12 cellular contexts compared by ENCODE assay signal in the genomic region with DNA sequence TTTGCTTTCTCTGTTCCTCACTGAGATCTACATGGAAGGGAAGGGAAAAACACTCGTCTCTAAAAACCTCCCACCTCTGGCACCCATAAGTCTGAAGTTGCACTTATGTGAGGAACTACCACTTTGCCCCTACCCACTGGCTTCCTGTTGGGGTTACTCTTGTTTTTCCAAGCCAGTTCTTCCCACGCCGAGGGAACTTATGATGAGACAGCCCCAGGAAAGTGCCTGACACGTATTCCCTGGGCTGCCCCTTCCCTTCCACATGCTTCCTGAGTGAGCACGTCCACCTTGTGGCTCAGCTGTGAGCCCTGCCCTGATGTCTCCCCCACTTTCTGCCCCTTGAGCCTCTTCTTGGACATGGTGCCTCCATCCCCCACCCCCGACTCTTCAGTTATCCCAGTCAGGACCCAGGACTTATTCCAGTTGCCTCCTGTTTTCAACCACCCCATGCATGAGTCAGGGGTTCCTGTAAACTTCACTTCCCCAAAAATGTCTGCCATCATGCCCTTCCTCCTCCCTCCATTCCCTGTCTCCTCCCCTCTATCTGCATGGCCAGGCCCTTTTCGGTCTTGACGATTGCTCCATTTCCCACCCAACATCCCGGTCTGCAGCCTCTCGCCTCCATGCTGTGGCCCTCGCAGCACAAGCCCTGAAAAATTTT. TPM values are rescaled to one million over a fixed set of nuclear protein-coding genes. Genes with fewer than 3 reads are reported as not detected.
DNase-seq lines count a peak whose midpoint lies in the region; TF ChIP-seq lines count a peak whose summit lies in the region.
"Had no signal": no experiment of that assay in that cellular context is flagged by ENCODE, and none has a peak within 500 bp of the region (broad histone marks: within the 10 kb centered on the region; RNA-seq: fewer than 3 reads in every experiment).

No MANE protein-coding gene starts in this region.

- TF ChIP-seq CTCF in transverse colon (IDR thresholded peaks at IDR 0.05) (no peak), GM10266 (IDR thresholded peaks at IDR 0.05; ENCODE audit: control insufficient read depth, insufficient read depth, low read depth, missing control alignments) (no peak)

- peaks cover 42% of the 10 kb centered on the region for H3K4me1 Mint-ChIP-seq in activated naive CD4-positive, alpha-beta T cell treated with anti-CD3 and anti-CD28 coated beads, Interleukin-2, amount 50 U/mL, for 24 hours

- H3K27ac Mint-ChIP-seq in activated naive CD4-positive, alpha-beta T cell treated with anti-CD3 and anti-CD28 coated beads, Interleukin-2, amount 50 U/mL, for 24 hours: no peak overlapping the region
- H3K27ac Mint-ChIP-seq: WTC11 had no signal

- in situ Hi-C loops in transverse colon (cut with MboI; ENCODE audit: low pct_ligation_motif_present in 1 of 4, low pct_unique_long_range_greater_than_20kb in 1 of 4, low sequenced_read_pairs in 3 of 4): no loop called here

- H3K4me3 Mint-ChIP-seq in activated naive CD4-positive, alpha-beta T cell treated with anti-CD3 and anti-CD28 coated beads, Interleukin-2, amount 50 U/mL, for 24 hours: peak overlapping the region; percentile 28
- H3K4me3 Mint-ChIP-seq: WTC11 had no signal

- H3K9me3 Mint-ChIP-seq in activated naive CD4-positive, alpha-beta T cell treated with anti-CD3 and anti-CD28 coated beads, Interleukin-2, amount 50 U/mL, for 24 hours: no peaks in the 10 kb centered on the region
- H3K9me3 Mint-ChIP-seq: WTC11 had no signal

- TF ChIP-seq EP300 in transverse colon (IDR thresholded peaks at IDR 0.05; ENCODE audit: low read depth): no peak

- H3K36me3 Mint-ChIP-seq in activated naive CD4-positive, alpha-beta T cell treated with anti-CD3 and anti-CD28 coated beads, Interleukin-2, amount 50 U/mL, for 24 hours: no peaks in the 10 kb centered on the region
- H3K36me3 Mint-ChIP-seq: WTC11 had no signal

- H3K27me3 Mint-ChIP-seq in activated naive CD4-positive, alpha-beta T cell treated with anti-CD3 and anti-CD28 coated beads, Interleukin-2, amount 50 U/mL, for 24 hours: no peaks in the 10 kb centered on the region

- no peaks in the 10 kb centered on the region for H3K9me3 ChIP-seq in mesodermal cell (ENCODE audit: control insufficient read depth, low read length)
- no peaks in the 10 kb centered on the region for H3K9me3 ChIP-seq in transverse colon

- intact Hi-C loops in transverse colon (cut with DNase I; ENCODE audit: low total_unique reads): no loop called here

- no peak for TF ChIP-seq POLR2A in transverse colon (IDR thresholded peaks at IDR 0.05)

- H3K4me1 ChIP-seq in mesodermal cell (ENCODE audit: control insufficient read depth, insufficient read depth, low read length, poor library complexity, severe bottlenecking) (no peaks in the 10 kb centered on the region), transverse colon (no peaks in the 10 kb centered on the region)

- H3K27ac ChIP-seq in adipose tissue (ENCODE audit: low read depth, low read length) (peak overlapping the region; percentile 58), mesodermal cell (ENCODE audit: low read depth, low read length, severe bottlenecking) (peak overlapping the region; percentile 45), transverse colon (peak overlapping the region; percentile 41 to 63 (median 52))

- H3K36me3 ChIP-seq in mesodermal cell (ENCODE audit: control insufficient read depth, insufficient read depth, low read length): no peaks in the 10 kb centered on the region
- no peaks in the 10 kb centered on the region for H3K36me3 ChIP-seq in transverse colon

- peaks cover 10% of the 10 kb centered on the region for H3K27me3 ChIP-seq in transverse colon

- H3K4me3 ChIP-seq in mesodermal cell (ENCODE audit: extremely low read depth, insufficient read depth, low read length, poor library complexity, severe bottlenecking) (no peak overlapping the region), transverse colon (no peak overlapping the region)

- DNase-seq in activated naive CD4-positive, alpha-beta T cell (lab: John Stamatoyannopoulos, UW): no peak
- DNase-seq in transverse colon (no peak), NCI-H2227 (lab: John Stamatoyannopoulos, UW; ENCODE audit: unreplicated experiment) (no peak), GM10266 (ENCODE audit: extremely low spot score) (no peak)
- no peak for DNase-seq in activated CD4-positive, alpha-beta T cell treated with anti-CD3 and anti-CD28 coated beads, Interleukin-2, amount 50 U/mL, for 1 hour

- WGBS in adipose tissue, 3 donors: 41 to 63% (median 57%) methylated on average over 11 of the region's 11 CpGs
- WGBS in mesodermal cell (ENCODE audit: insufficient coverage in 2 of 2), 2 experiments: 87 to 91% methylated on average over 9 to 10 of the region's 11 CpGs
- WGBS in transverse colon (ENCODE audit: low coverage in 1 of 2), 2 donors: 62 to 71% methylated on average over 6 to 11 of the region's 11 CpGs

RNA-seq across cellular contexts. Expression of a gene that starts 5.1 kb away (rescaled TPM):
- 1 to 10 TPM in 2 of 3 donors, under 1 TPM in 1; 0.59 to 5.1 (median 2.3) TPM for polyA plus RNA-seq in adipose tissue
- 0.77 TPM for polyA plus RNA-seq in mesodermal cell (2013, experiment 1 of 2)
- not detected for polyA plus RNA-seq in mesodermal cell (2013, experiment 2 of 2)
- total RNA-seq in transverse colon: 1 to 10 TPM in 1 of 4 donors, under 1 TPM in 1, not detected in 2; 0.82 to 2.1 TPM
- total RNA-seq: epithelial cell of proximal tubule, M059J, WTC11 had no signal

RNA-seq across cellular contexts. Expression of a gene that starts 12.3 kb away (rescaled TPM):
- 1 to 10 TPM in 2 of 3 donors, under 1 TPM in 1; 0.78 to 7.1 (median 4.3) TPM for polyA plus RNA-seq in adipose tissue
- polyA plus RNA-seq in mesodermal cell (2013, experiment 1 of 2): 0.29 TPM
- polyA plus RNA-seq in mesodermal cell (2013, experiment 2 of 2): not detected
- total RNA-seq in transverse colon: 1 to 10 TPM in 2 of 4 donors, not detected in 2; 2.0 to 2.2 TPM
- total RNA-seq: epithelial cell of proximal tubule, WTC11 had no signal

RNA-seq across cellular contexts. Expression of a gene that starts 28.8 kb away (rescaled TPM):
- 1 to 10 TPM; 1.2 to 4.9 (median 3.2) TPM for polyA plus RNA-seq in adipose tissue
- 4.2 TPM for polyA plus RNA-seq in mesodermal cell (2013, experiment 1 of 2)
- polyA plus RNA-seq in mesodermal cell (2013, experiment 2 of 2): 2.7 TPM
- 10 to 100 TPM in 1 of 4 donors, 1 to 10 TPM in 3; 3.4 to 35.4 (median 7.3) TPM for total RNA-seq in transverse colon

RNA-seq across cellular contexts. Expression of a gene that starts 54.3 kb away (rescaled TPM):
- polyA plus RNA-seq in adipose tissue: under 1 TPM in 2 of 3 donors, not detected in 1; 0.07 to 0.20 TPM
- not detected for polyA plus RNA-seq in mesodermal cell (2013, experiment 1 of 2)
- not detected for polyA plus RNA-seq in mesodermal cell (2013, experiment 2 of 2)
- total RNA-seq in transverse colon: under 1 TPM in 1 of 4 donors, not detected in 3; 0.82 TPM
- total RNA-seq: M059J, subcutaneous adipose tissue had no signal
